28 cellular contexts compared by ENCODE assay signal in the genomic region with DNA sequence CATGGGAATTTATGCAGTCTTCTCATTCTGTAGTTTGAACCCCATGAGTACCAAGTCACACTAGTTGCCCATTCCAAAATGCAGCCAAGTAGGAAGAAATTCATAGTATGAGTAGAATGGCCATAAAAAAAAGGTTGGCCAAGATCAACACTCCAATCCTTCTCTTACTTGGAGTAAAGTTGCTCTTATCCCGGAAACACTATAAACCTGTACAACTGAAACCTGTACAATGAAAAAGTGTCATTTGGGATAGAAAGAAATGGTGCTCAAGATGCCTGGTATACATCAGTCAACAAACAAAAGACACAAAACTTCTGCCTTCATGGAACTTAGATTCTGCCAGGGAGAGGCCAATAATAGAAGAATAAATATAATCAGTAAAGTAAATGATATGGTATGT.
"Had no signal": no experiment of that assay in that cellular context is flagged by ENCODE, and none has a peak within 500 bp of the region (broad histone marks: within the 10 kb centered on the region; RNA-seq: fewer than 3 reads in every experiment).

No MANE protein-coding gene starts in this region.

- H3K27ac ChIP-seq: stomach, suprapubic skin, testis, thoracic aorta, thyroid gland, tibial artery, tibial nerve, transverse colon, upper lobe of left lung, upper lobe of right lung, uterus, vagina had no signal

- H3K36me3 ChIP-seq: stomach, suprapubic skin, thoracic aorta, thyroid gland, tibial artery, tibial nerve, transverse colon, upper lobe of left lung, upper lobe of right lung, uterus, vagina had no signal

- H3K4me3 ChIP-seq: stomach, suprapubic skin, testis, thoracic aorta, thyroid gland, tibial artery, tibial nerve, transverse colon, upper lobe of left lung, upper lobe of right lung, uterus, vagina had no signal

- H3K9me3 ChIP-seq: stomach, suprapubic skin, testis, thoracic aorta, thyroid gland, tibial artery, tibial nerve, transverse colon, upper lobe of left lung, upper lobe of right lung, uterus, vagina had no signal

- H3K4me3 Mint-ChIP-seq: stimulated activated effector memory CD8-positive, alpha-beta T cell treated with anti-CD3 and anti-CD28 coated beads, Interleukin-12 subunit alpha, Interleukin-12 subunit beta, amount 100 ng/mL, for 72 hours; stimulated activated memory B cell treated with anti-CD40 and anti-IgM and Interleukin-4, amounts not matched to agents 10 μg/mL and 1 μg/mL and 100 μg/mL, for 72 hours; stimulated activated naive B cell treated with anti-CD40 and anti-IgM and Interleukin-4, amounts not matched to agents 10 μg/mL and 1 μg/mL and 100 μg/mL, for 72 hours; stimulated activated naive CD8-positive, alpha-beta T cell treated with anti-CD3 and anti-CD28 coated beads, Interleukin-15, amount 100 ng/mL, for 72 hours; stimulated activated naive CD8-positive, alpha-beta T cell treated with anti-CD3 and anti-CD28 coated beads, Interleukin-15, Interleukin-2, amounts not matched to agents 100 ng/mL and 50 ng/mL, for 24 hours; type B pancreatic cell had no signal

- H3K4me1 Mint-ChIP-seq: stimulated activated effector memory CD8-positive, alpha-beta T cell treated with anti-CD3 and anti-CD28 coated beads, Interleukin-12 subunit alpha, Interleukin-12 subunit beta, amount 100 ng/mL, for 72 hours; stimulated activated memory B cell treated with anti-CD40 and anti-IgM and Interleukin-4, amounts not matched to agents 10 μg/mL and 1 μg/mL and 100 μg/mL, for 72 hours; stimulated activated naive B cell treated with anti-CD40 and anti-IgM and Interleukin-4, amounts not matched to agents 10 μg/mL and 1 μg/mL and 100 μg/mL, for 72 hours; stimulated activated naive CD8-positive, alpha-beta T cell treated with anti-CD3 and anti-CD28 coated beads, Interleukin-15, amount 100 ng/mL, for 72 hours had no signal

- H3K27me3 Mint-ChIP-seq: stimulated activated memory B cell treated with anti-CD40 and anti-IgM and Interleukin-4, amounts not matched to agents 10 μg/mL and 1 μg/mL and 100 μg/mL, for 72 hours; stimulated activated naive B cell treated with anti-CD40 and anti-IgM and Interleukin-4, amounts not matched to agents 10 μg/mL and 1 μg/mL and 100 μg/mL, for 72 hours; stimulated activated naive CD8-positive, alpha-beta T cell treated with anti-CD3 and anti-CD28 coated beads, Interleukin-15, amount 100 ng/mL, for 72 hours; stimulated activated naive CD8-positive, alpha-beta T cell treated with anti-CD3 and anti-CD28 coated beads, Interleukin-15, Interleukin-2, amounts not matched to agents 100 ng/mL and 50 ng/mL, for 24 hours; type B pancreatic cell had no signal

- H3K4me1 ChIP-seq: stomach, suprapubic skin, testis, thyroid gland, tibial nerve, transverse colon, upper lobe of left lung, upper lobe of right lung, uterus, vagina had no signal

- H3K27ac Mint-ChIP-seq: stimulated activated effector memory CD8-positive, alpha-beta T cell treated with anti-CD3 and anti-CD28 coated beads, Interleukin-12 subunit alpha, Interleukin-12 subunit beta, amount 100 ng/mL, for 72 hours; stimulated activated memory B cell treated with anti-CD40 and anti-IgM and Interleukin-4, amounts not matched to agents 10 μg/mL and 1 μg/mL and 100 μg/mL, for 72 hours; stimulated activated naive B cell treated with anti-CD40 and anti-IgM and Interleukin-4, amounts not matched to agents 10 μg/mL and 1 μg/mL and 100 μg/mL, for 72 hours; stimulated activated naive CD8-positive, alpha-beta T cell treated with anti-CD3 and anti-CD28 coated beads, Interleukin-15, amount 100 ng/mL, for 72 hours; stimulated activated naive CD8-positive, alpha-beta T cell treated with anti-CD3 and anti-CD28 coated beads, Interleukin-15, Interleukin-2, amounts not matched to agents 100 ng/mL and 50 ng/mL, for 24 hours; type B pancreatic cell had no signal

- H3K27me3 ChIP-seq: stomach, suprapubic skin, testis, thyroid gland, tibial artery, tibial nerve, transverse colon, upper lobe of left lung, upper lobe of right lung, uterus, vagina had no signal

- ATAC-seq: stimulated activated effector memory CD8-positive, alpha-beta T cell treated with anti-CD3 and anti-CD28 coated beads, Interleukin-12 subunit alpha, Interleukin-12 subunit beta, amount 100 ng/mL, for 72 hours; stimulated activated memory B cell treated with anti-CD40 and anti-IgM and Interleukin-4, amounts not matched to agents 10 μg/mL and 1 μg/mL and 100 μg/mL, for 72 hours; stimulated activated naive B cell treated with anti-CD40 and anti-IgM and Interleukin-4, amounts not matched to agents 10 μg/mL and 1 μg/mL and 100 μg/mL, for 72 hours; stimulated activated naive CD8-positive, alpha-beta T cell treated with anti-CD3 and anti-CD28 coated beads, Interleukin-15, amount 100 ng/mL, for 72 hours; stimulated activated naive CD8-positive, alpha-beta T cell treated with anti-CD3 and anti-CD28 coated beads, Interleukin-15, Interleukin-2, amounts not matched to agents 100 U/mL and 50 U/mL, for 24 hours; upper lobe of right lung had no signal

- DNase-seq: stimulated activated CD4-positive, alpha-beta T cell treated with anti-CD3 and anti-CD28 coated beads, Interleukin-2, amount 100 ng/mL, for 48 hours; stimulated activated CD4-positive, alpha-beta T cell treated with anti-CD3 and anti-CD28 coated beads, Interleukin-4, amount 100 ng/mL, for 1 hour; stimulated activated CD4-positive, alpha-beta T cell treated with anti-CD3 and anti-CD28 coated beads, Interleukin-4, amount 100 ng/mL, for 24 hours; stimulated activated CD4-positive, alpha-beta T cell treated with anti-CD3 and anti-CD28 coated beads, Interleukin-4, amount 100 ng/mL, for 4 hours; stimulated activated CD8-positive, alpha-beta memory T cell treated with anti-CD3 and anti-CD28 coated beads, Interleukin-4, amount 100 ng/mL, for 48 hours; stimulated activated naive B cell treated with anti-CD40 and anti-IgM and Interleukin-4, amounts not matched to agents 10 μg/mL and 1 μg/mL and 100 μg/mL, for 72 hours; stimulated activated naive CD4-positive, alpha-beta T cell; stimulated activated naive CD4-positive, alpha-beta T cell treated with Interleukin-2 at 50 U/mL for 16 hours; stimulated activated naive CD8-positive, alpha-beta T cell treated with anti-CD3 and anti-CD28 coated beads, Interleukin-15, amount 100 ng/mL, for 72 hours; stimulated activated naive CD8-positive, alpha-beta T cell treated with anti-CD3 and anti-CD28 coated beads, Interleukin-15, Interleukin-2, amounts not matched to agents 100 U/mL and 50 U/mL, for 24 hours; stomach; substantia nigra; testis; thyroid gland; tibial artery; transverse colon; trophoblast cell; upper lobe of left lung; upper lobe of right lung; uterus had no signal

- H3K36me3 Mint-ChIP-seq: stimulated activated effector memory CD8-positive, alpha-beta T cell treated with anti-CD3 and anti-CD28 coated beads, Interleukin-12 subunit alpha, Interleukin-12 subunit beta, amount 100 ng/mL, for 72 hours; stimulated activated memory B cell treated with anti-CD40 and anti-IgM and Interleukin-4, amounts not matched to agents 10 μg/mL and 1 μg/mL and 100 μg/mL, for 72 hours; stimulated activated naive B cell treated with anti-CD40 and anti-IgM and Interleukin-4, amounts not matched to agents 10 μg/mL and 1 μg/mL and 100 μg/mL, for 72 hours; type B pancreatic cell had no signal
